Comparison of ENCODE assay signal across 37 cellular contexts in the genomic region with DNA sequence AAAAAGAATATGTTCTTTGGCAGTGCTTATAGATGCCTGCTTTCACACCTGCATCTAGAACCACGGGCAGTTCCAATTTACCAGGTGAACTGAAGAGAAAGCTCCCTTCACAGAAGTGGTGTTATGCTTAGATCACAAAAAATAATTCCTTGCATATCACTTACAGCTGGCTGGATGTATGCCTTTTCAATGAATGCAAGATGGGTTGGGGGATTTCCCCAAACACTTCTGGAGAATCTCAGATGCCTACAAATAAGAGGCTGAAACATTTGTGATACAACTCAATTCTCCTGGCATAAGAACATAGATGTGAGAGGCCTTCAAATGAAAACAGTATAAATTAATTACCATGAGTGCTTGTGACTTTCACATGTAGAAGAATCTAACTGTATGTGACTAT. TPM values are rescaled to one million over a fixed set of nuclear protein-coding genes. Genes with fewer than 3 reads are reported as not detected.
"Had no signal": no experiment of that assay in that cellular context is flagged by ENCODE, and none has a peak within 500 bp of the region (broad histone marks: within the 10 kb centered on the region; RNA-seq: fewer than 3 reads in every experiment).

No MANE protein-coding gene starts in this region.

- H3K27ac ChIP-seq: ascending aorta, cardiac muscle cell, VCaP had no signal

- H3K4me3 ChIP-seq: ascending aorta, cardiac muscle cell had no signal

- H3K9me3 ChIP-seq: ascending aorta had no signal

- H3K4me1 ChIP-seq: ascending aorta had no signal

- H3K27ac Mint-ChIP-seq: activated B cell treated with CpG ODN at 0.5 μM for 24 hours; activated CD4-positive, alpha-beta memory T cell treated with anti-CD3 and anti-CD28 coated beads for 36 hours; activated CD4-positive, alpha-beta T cell treated with anti-CD3 and anti-CD28 coated beads, Interleukin-2, amount 10 ng/mL, durations not matched to agents 7 days and 5 days; activated CD8-positive, alpha-beta T cell treated with anti-CD3 and anti-CD28 coated beads for 36 hours; activated naive CD4-positive, alpha-beta T cell treated with anti-CD3 and anti-CD28 coated beads for 36 hours; activated naive CD4-positive, alpha-beta T cell treated with anti-CD3 and anti-CD28 coated beads, Interleukin-2, amount 50 U/mL, for 72 hours; activated naive CD8-positive, alpha-beta T cell treated with anti-CD3 and anti-CD28 coated beads for 36 hours; activated T-cell treated with anti-CD3 and anti-CD28 coated beads, Interleukin-2, amount 50 U/mL, for 72 hours; activated T-helper 1 cell treated with anti-CD3 and anti-CD28 coated beads, Interleukin-12 subunit alpha, Interleukin-12 subunit beta, Interleukin-2, Interleukin-4 antibody, amounts not matched to agents 30 ng/mL and 10 ng/mL and 1 ng/mL, durations not matched to agents 14 hours and 24 hours and 36 hours; activated T-helper 17 cell treated with anti-CD3 and anti-CD28 coated beads, Interleukin-2, amount 50 U/mL, for 72 hours; brain; T-helper 1 cell treated with Interleukin-12 subunit alpha and Interleukin-12 subunit beta and Interleukin-4 antibody, amounts not matched to agents 30 μg/mL and 1 μg/mL, for 36 hours; T-helper 2 cell treated with Interferon-gamma antibody and Interleukin-4, amounts not matched to agents 5 μg/mL and 100 μg/mL, for 36 hours had no signal

- ATAC-seq: activated CD8-positive, alpha-beta T cell treated with anti-CD3 and anti-CD28 coated beads for 36 hours; activated naive CD4-positive, alpha-beta T cell treated with anti-CD3 and anti-CD28 coated beads, Interleukin-2, amount 50 U/mL, for 72 hours; activated T-cell treated with anti-CD3 and anti-CD28 coated beads, Interleukin-2, amount 50 U/mL, for 4 hours; activated T-cell treated with anti-CD3 and anti-CD28 coated beads, Interleukin-2, amount 50 U/mL, for 72 hours; activated T-helper 17 cell treated with anti-CD3 and anti-CD28 coated beads, Interleukin-2, amount 50 U/mL, for 72 hours had no signal

- H3K27me3 ChIP-seq: ascending aorta, cardiac muscle cell had no signal

- H3K36me3 Mint-ChIP-seq: activated naive CD8-positive, alpha-beta T cell treated with anti-CD3 and anti-CD28 coated beads for 36 hours; brain had no signal

- H3K9me3 Mint-ChIP-seq: activated B cell treated with CpG ODN at 0.5 μM for 24 hours; activated CD4-positive, alpha-beta memory T cell treated with anti-CD3 and anti-CD28 coated beads for 36 hours; activated CD8-positive, alpha-beta T cell treated with anti-CD3 and anti-CD28 coated beads for 36 hours; activated naive CD4-positive, alpha-beta T cell treated with anti-CD3 and anti-CD28 coated beads for 36 hours; activated naive CD4-positive, alpha-beta T cell treated with anti-CD3 and anti-CD28 coated beads, Interleukin-2, amount 50 U/mL, for 72 hours; activated T-cell treated with anti-CD3 and anti-CD28 coated beads, Interleukin-2, amount 50 U/mL, for 4 hours; activated T-cell treated with anti-CD3 and anti-CD28 coated beads, Interleukin-2, amount 50 U/mL, for 72 hours; activated T-helper 1 cell treated with anti-CD3 and anti-CD28 coated beads, Interleukin-12 subunit alpha, Interleukin-12 subunit beta, Interleukin-2, Interleukin-4 antibody, amounts not matched to agents 30 ng/mL and 10 ng/mL and 1 ng/mL, durations not matched to agents 14 hours and 24 hours and 36 hours; activated T-helper 17 cell treated with anti-CD3 and anti-CD28 coated beads, Interleukin-2, amount 50 U/mL, for 72 hours; central memory CD8-positive, alpha-beta T cell; T-helper 1 cell treated with Interleukin-12 subunit alpha and Interleukin-12 subunit beta and Interleukin-4 antibody, amounts not matched to agents 30 μg/mL and 1 μg/mL, for 36 hours had no signal

- H3K27me3 Mint-ChIP-seq: activated CD4-positive, alpha-beta T cell treated with anti-CD3 and anti-CD28 coated beads, Interleukin-2, amount 10 ng/mL, durations not matched to agents 7 days and 5 days; activated CD8-positive, alpha-beta T cell treated with anti-CD3 and anti-CD28 coated beads for 36 hours; brain had no signal

- H3K4me1 Mint-ChIP-seq: activated B cell treated with CpG ODN at 0.5 μM for 24 hours; activated CD4-positive, alpha-beta T cell treated with anti-CD3 and anti-CD28 coated beads, Interleukin-2, amount 10 ng/mL, durations not matched to agents 7 days and 5 days; activated naive CD8-positive, alpha-beta T cell treated with anti-CD3 and anti-CD28 coated beads for 36 hours; activated T-helper 17 cell treated with anti-CD3 and anti-CD28 coated beads, Interleukin-2, amount 50 U/mL, for 72 hours; brain; central memory CD8-positive, alpha-beta T cell had no signal

- H3K36me3 ChIP-seq: ascending aorta, cardiac muscle cell had no signal

- FAIRE-seq: bronchial epithelial cell, TTC549 had no signal

- H3K4me3 Mint-ChIP-seq: activated B cell treated with CpG ODN at 0.5 μM for 24 hours; activated CD4-positive, alpha-beta memory T cell treated with anti-CD3 and anti-CD28 coated beads for 36 hours; activated CD4-positive, alpha-beta T cell treated with anti-CD3 and anti-CD28 coated beads, Interleukin-2, amount 10 ng/mL, durations not matched to agents 7 days and 5 days; activated CD8-positive, alpha-beta T cell treated with anti-CD3 and anti-CD28 coated beads for 36 hours; activated naive CD4-positive, alpha-beta T cell treated with anti-CD3 and anti-CD28 coated beads for 36 hours; activated naive CD8-positive, alpha-beta T cell treated with anti-CD3 and anti-CD28 coated beads for 36 hours; activated T-cell treated with anti-CD3 and anti-CD28 coated beads, Interleukin-2, amount 50 U/mL, for 4 hours; activated T-cell treated with anti-CD3 and anti-CD28 coated beads, Interleukin-2, amount 50 U/mL, for 72 hours; activated T-helper 1 cell treated with anti-CD3 and anti-CD28 coated beads, Interleukin-12 subunit alpha, Interleukin-12 subunit beta, Interleukin-2, Interleukin-4 antibody, amounts not matched to agents 30 ng/mL and 10 ng/mL and 1 ng/mL, durations not matched to agents 14 hours and 24 hours and 36 hours; activated T-helper 17 cell treated with anti-CD3 and anti-CD28 coated beads, Interleukin-2, amount 50 U/mL, for 72 hours; brain; central memory CD8-positive, alpha-beta T cell; T-helper 1 cell treated with Interleukin-12 subunit alpha and Interleukin-12 subunit beta and Interleukin-4 antibody, amounts not matched to agents 30 μg/mL and 1 μg/mL, for 36 hours; T-helper 2 cell treated with Interferon-gamma antibody and Interleukin-4, amounts not matched to agents 5 μg/mL and 100 μg/mL, for 36 hours had no signal

- DNase-seq: activated B cell treated with CpG ODN at 0.5 μM for 24 hours; activated CD4-positive, alpha-beta memory T cell treated with anti-CD3 and anti-CD28 coated beads for 36 hours; activated CD4-positive, alpha-beta T cell treated with anti-CD3 and anti-CD28 coated beads for 48 hours; activated CD4-positive, alpha-beta T cell treated with anti-CD3 and anti-CD28 coated beads, Interleukin-2, amount 10 ng/mL, durations not matched to agents 7 days and 5 days; activated CD4-positive, CD25-positive, alpha-beta regulatory T cell treated with anti-CD3 and anti-CD28 coated beads, Interleukin-2, amount 50 U/mL, for 72 hours; activated CD8-positive, alpha-beta memory T cell treated with anti-CD3 and anti-CD28 coated beads, Interleukin-2, amount 50 U/mL, for 4 hours; activated CD8-positive, alpha-beta T cell treated with anti-CD3 and anti-CD28 coated beads for 36 hours; activated effector memory CD4-positive, alpha-beta T cell treated with anti-CD3 and anti-CD28 coated beads, Interleukin-2, amount 50 U/mL, for 16 hours; activated gamma-delta T cell treated with Interleukin-2 at 50 U/mL for 16 hours; activated naive CD4-positive, alpha-beta T cell; activated naive CD4-positive, alpha-beta T cell treated with anti-CD3 and anti-CD28 coated beads for 36 hours; activated naive CD4-positive, alpha-beta T cell treated with anti-CD3 and anti-CD28 coated beads, Interleukin-2, amount 50 U/mL, for 16 hours; activated naive CD8-positive, alpha-beta T cell treated with anti-CD3 and anti-CD28 coated beads for 36 hours; activated T-cell treated with anti-CD3 and anti-CD28 coated beads for 4 hours; activated T-cell treated with anti-CD3 and anti-CD28 coated beads, Interleukin-2, amount 50 U/mL, for 1 hour; activated T-cell treated with anti-CD3 and anti-CD28 coated beads, Interleukin-2, amount 50 U/mL, for 4 hours; activated T-cell treated with anti-CD3 and anti-CD28 coated beads, Interleukin-2, amount 50 U/mL, for 72 hours; amygdala; anterior cingulate cortex; caudate nucleus; cerebellar nuclear complex; T-helper 1 cell; T-helper 9 cell had no signal

RNA-seq across cellular contexts. Expression of gene C9, which starts 26.8 kb away (rescaled TPM):
- total RNA-seq: activated B cell treated with CpG ODN at 0.5 μM for 24 hours; activated CD4-positive, alpha-beta memory T cell treated with anti-CD3 and anti-CD28 coated beads for 36 hours; activated CD4-positive, alpha-beta T cell treated with anti-CD3 and anti-CD28 coated beads, Interleukin-2, amount 10 ng/mL, durations not matched to agents 7 days and 5 days; activated CD8-positive, alpha-beta memory T cell treated with anti-CD3 and anti-CD28 coated beads for 36 hours; activated CD8-positive, alpha-beta T cell treated with anti-CD3 and anti-CD28 coated beads for 36 hours; activated naive CD4-positive, alpha-beta T cell treated with anti-CD3 and anti-CD28 coated beads for 36 hours; activated naive CD4-positive, alpha-beta T cell treated with anti-CD3 and anti-CD28 coated beads, Interleukin-2, amount 50 U/mL, for 72 hours; activated naive CD8-positive, alpha-beta T cell treated with anti-CD3 and anti-CD28 coated beads for 36 hours; activated T-cell treated with anti-CD3 and anti-CD28 coated beads, Interleukin-2, amount 50 U/mL, for 72 hours; activated T-helper 1 cell treated with anti-CD3 and anti-CD28 coated beads, Interleukin-12 subunit alpha, Interleukin-12 subunit beta, Interleukin-2, Interleukin-4 antibody, amounts not matched to agents 30 ng/mL and 10 ng/mL and 1 ng/mL, durations not matched to agents 14 hours and 24 hours and 36 hours; activated T-helper 17 cell treated with anti-CD3 and anti-CD28 coated beads, Interleukin-2, amount 50 U/mL, for 72 hours; bronchial epithelial cell; cardiac muscle cell; chondrocyte had no signal
- polyA plus RNA-seq: cardiac muscle cell had no signal
